ENCODE assay signal across 21 cellular contexts in genomic region chr4:155408796-155409195, GRCh38.
"Had no signal": no experiment of that assay in that cellular context is flagged by ENCODE, and none has a peak within 500 bp of the region (broad histone marks: within the 10 kb centered on the region; RNA-seq: fewer than 3 reads in every experiment).

No MANE protein-coding gene starts in this region.

- H3K27ac ChIP-seq: ascending aorta, brain microvascular endothelial cell, left ventricle myocardium inferior, neural progenitor cell, right lobe of liver, skin epidermis, transverse colon, uterus had no signal

- H3K4me3 ChIP-seq: ascending aorta, left ventricle myocardium inferior, neural progenitor cell, right lobe of liver, skin epidermis, transverse colon, uterus had no signal

- H3K4me2 ChIP-seq: neural progenitor cell had no signal

- H2AFZ ChIP-seq: neural progenitor cell had no signal

- H3K4me3 Mint-ChIP-seq: activated naive CD4-positive, alpha-beta T cell treated with anti-CD3 and anti-CD28 coated beads, Interleukin-2, amount 50 U/mL, for 24 hours; mesothelial cell of epicardium; naive thymus-derived CD8-positive, alpha-beta T cell; neural progenitor cell; stimulated activated naive CD8-positive, alpha-beta T cell treated with anti-CD3 and anti-CD28 coated beads, Interleukin-15, Interleukin-2, amounts not matched to agents 100 ng/mL and 50 ng/mL, for 24 hours; WTC11 had no signal

- H3K9me3 ChIP-seq: ascending aorta, left ventricle myocardium inferior, right lobe of liver, transverse colon, uterus had no signal

- ATAC-seq: naive thymus-derived CD8-positive, alpha-beta T cell; right lobe of liver; WTC11 had no signal

- H3K9me3 Mint-ChIP-seq: activated naive CD4-positive, alpha-beta T cell treated with anti-CD3 and anti-CD28 coated beads, Interleukin-2, amount 50 U/mL, for 24 hours; naive thymus-derived CD8-positive, alpha-beta T cell; neural progenitor cell; stimulated activated naive CD8-positive, alpha-beta T cell treated with anti-CD3 and anti-CD28 coated beads, Interleukin-15, Interleukin-2, amounts not matched to agents 100 ng/mL and 50 ng/mL, for 24 hours; WTC11 had no signal

- H3K4me1 ChIP-seq: ascending aorta, left ventricle myocardium inferior, right lobe of liver, uterus had no signal

- H3K27me3 ChIP-seq: ascending aorta, brain microvascular endothelial cell, right lobe of liver, transverse colon, uterus had no signal

- H3K36me3 ChIP-seq: ascending aorta, brain microvascular endothelial cell, left ventricle myocardium inferior, neural progenitor cell, right lobe of liver, transverse colon, uterus had no signal

- H3K27ac Mint-ChIP-seq: activated naive CD4-positive, alpha-beta T cell treated with anti-CD3 and anti-CD28 coated beads, Interleukin-2, amount 50 U/mL, for 24 hours; mesothelial cell of epicardium; naive thymus-derived CD8-positive, alpha-beta T cell; neural progenitor cell; stimulated activated naive CD8-positive, alpha-beta T cell treated with anti-CD3 and anti-CD28 coated beads, Interleukin-15, Interleukin-2, amounts not matched to agents 100 ng/mL and 50 ng/mL, for 24 hours; WTC11 had no signal

- H3K36me3 Mint-ChIP-seq: activated naive CD4-positive, alpha-beta T cell treated with anti-CD3 and anti-CD28 coated beads, Interleukin-2, amount 50 U/mL, for 24 hours; mesothelial cell of epicardium; naive thymus-derived CD8-positive, alpha-beta T cell; neural progenitor cell; WTC11 had no signal

- H3K4me1 Mint-ChIP-seq: activated naive CD4-positive, alpha-beta T cell treated with anti-CD3 and anti-CD28 coated beads, Interleukin-2, amount 50 U/mL, for 24 hours; naive thymus-derived CD8-positive, alpha-beta T cell; neural progenitor cell; WTC11 had no signal

- H3K9ac ChIP-seq: neural progenitor cell had no signal

- DNase-seq: activated gamma-delta T cell treated with Interleukin-2 at 50 U/mL for 16 hours; activated T-cell treated with anti-CD3 and anti-CD28 coated beads, Interleukin-2, amount 50 U/mL, for 1 hour; brain microvascular endothelial cell; caudate nucleus; effector memory CD4-positive, alpha-beta T cell; foreskin melanocyte; hypothalamus; left ventricle myocardium inferior; naive thymus-derived CD8-positive, alpha-beta T cell; posterior cingulate gyrus; right lobe of liver; stimulated activated CD4-positive, alpha-beta T cell treated with anti-CD3 and anti-CD28 coated beads, Interleukin-1b, Interleukin-23, amount 100 ng/mL, for 48 hours; transverse colon; uterus had no signal
